In genomic region chr6:107989166-107990094, GRCh38 we compare ENCODE assay signal across 1 cellular context.
TF ChIP-seq lines count a peak whose summit lies in the region.

No MANE protein-coding gene starts in this region.

TF ChIP-seq in K562, 482 proteins besides CTCF, POLR2A, EP300 and RAD21 (continued from another document):
- TF ChIP-seq, protein P1, sequence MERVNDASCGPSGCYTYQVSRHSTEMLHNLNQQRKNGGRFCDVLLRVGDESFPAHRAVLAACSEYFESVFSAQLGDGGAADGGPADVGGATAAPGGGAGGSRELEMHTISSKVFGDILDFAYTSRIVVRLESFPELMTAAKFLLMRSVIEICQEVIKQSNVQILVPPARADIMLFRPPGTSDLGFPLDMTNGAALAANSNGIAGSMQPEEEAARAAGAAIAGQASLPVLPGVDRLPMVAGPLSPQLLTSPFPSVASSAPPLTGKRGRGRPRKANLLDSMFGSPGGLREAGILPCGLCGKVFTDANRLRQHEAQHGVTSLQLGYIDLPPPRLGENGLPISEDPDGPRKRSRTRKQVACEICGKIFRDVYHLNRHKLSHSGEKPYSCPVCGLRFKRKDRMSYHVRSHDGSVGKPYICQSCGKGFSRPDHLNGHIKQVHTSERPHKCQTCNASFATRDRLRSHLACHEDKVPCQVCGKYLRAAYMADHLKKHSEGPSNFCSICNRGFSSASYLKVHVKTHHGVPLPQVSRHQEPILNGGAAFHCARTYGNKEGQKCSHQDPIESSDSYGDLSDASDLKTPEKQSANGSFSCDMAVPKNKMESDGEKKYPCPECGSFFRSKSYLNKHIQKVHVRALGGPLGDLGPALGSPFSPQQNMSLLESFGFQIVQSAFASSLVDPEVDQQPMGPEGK (CRISPR knock-in tag; IDR thresholded peaks at IDR 0.05; ENCODE audit: borderline replicate concordance) = no peak
- TF ChIP-seq MCM5 (IDR thresholded peaks at IDR 0.05; ENCODE audit: low read depth) (no peak), RBM39 (optimal IDR thresholded peaks at IDR 0.05; ENCODE audit: low read depth, low read length) (no peak), STAT5A (IDR thresholded peaks at IDR 0.05; ENCODE audit: borderline replicate concordance, low read length) (no peak), MED1 (CRISPR knock-in tag; IDR thresholded peaks at IDR 0.05; ENCODE audit: borderline replicate concordance) (no peak), ZNF589 (CRISPR knock-in tag; IDR thresholded peaks at IDR 0.05; ENCODE audit: low read depth) (no peak), ZNF316 (IDR thresholded peaks at IDR 0.05) (no peak), CBFA2T3 (IDR thresholded peaks at IDR 0.05) (peak; percentile 67), BDP1 (IDR thresholded peaks at IDR 0.05; ENCODE audit: insufficient read depth, insufficient read length) (no peak), POLR2AphosphoS2 (IDR thresholded peaks at IDR 0.05; ENCODE audit: low read length) (no peak), ELK3 (CRISPR knock-in tag; IDR thresholded peaks at IDR 0.05) (no peak), RBM34 (IDR thresholded peaks at IDR 0.05; ENCODE audit: borderline replicate concordance, insufficient read depth, low read length) (no peak), ZNF133 (CRISPR knock-in tag; IDR thresholded peaks at IDR 0.05) (no peak), ZSCAN32 (CRISPR knock-in tag; IDR thresholded peaks at IDR 0.05) (no peak)
- TF ChIP-seq, protein P2, sequence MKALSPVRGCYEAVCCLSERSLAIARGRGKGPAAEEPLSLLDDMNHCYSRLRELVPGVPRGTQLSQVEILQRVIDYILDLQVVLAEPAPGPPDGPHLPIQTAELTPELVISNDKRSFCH (CRISPR knock-in tag; IDR thresholded peaks at IDR 0.05) = no peak
- TF ChIP-seq, protein P2 (tag; IDR thresholded peaks at IDR 0.05) = no peak
